Comparison of ENCODE assay signal across 14 cellular contexts in genomic region chr9:72022846-72023245, GRCh38. TPM values are rescaled to one million over a fixed set of nuclear protein-coding genes. Genes with fewer than 3 reads are reported as not detected.
DNase-seq lines count a peak whose midpoint lies in the region; ATAC-seq and TF ChIP-seq lines count a peak whose summit lies in the region.
"Had no signal": no experiment of that assay in that cellular context is flagged by ENCODE, and none has a peak within 500 bp of the region (broad histone marks: within the 10 kb centered on the region; RNA-seq: fewer than 3 reads in every experiment).

No MANE protein-coding gene starts in this region.

- no peak overlapping the region for H3K4me3 ChIP-seq in psoas muscle

- H3K9ac ChIP-seq in H9 (ENCODE audit: extremely low read depth, insufficient read length, low read length): no peak overlapping the region

- H2BK15ac ChIP-seq in H9 (ENCODE audit: low read depth, low read length): no peak overlapping the region; the same call in 1 of the 2 replicates

- no peak for TF ChIP-seq CTCF in psoas muscle (IDR thresholded peaks at IDR 0.05)
- TF ChIP-seq CTCF in H9 (conservative IDR thresholded peaks at IDR 0.05): no peak

- no peaks in the 10 kb centered on the region for H4K20me1 ChIP-seq in H9 (ENCODE audit: control insufficient read depth, insufficient read depth, insufficient read length)

- H3K4me3 Mint-ChIP-seq in H9: no peak overlapping the region
- H3K4me3 Mint-ChIP-seq: activated naive CD4-positive, alpha-beta T cell treated with anti-CD3 and anti-CD28 coated beads for 36 hours had no signal

- H3K27me3 Mint-ChIP-seq in H9 (ENCODE audit: low read depth): no peaks in the 10 kb centered on the region

- no peaks in the 10 kb centered on the region for H3K79me1 ChIP-seq in H9 (ENCODE audit: insufficient read depth, low read depth, low read length, poor library complexity, severe bottlenecking)

- intact Hi-C loops in psoas muscle (cut with DNase I): loop anchor here in 1 of 2 donors (10.0 kb wide), 1 partner anchor 418 kb away; no protein-coding TSS in a partner anchor

- no peak overlapping the region for H2BK12ac ChIP-seq in H9 (ENCODE audit: insufficient read length, low read depth, low read length)

- H3K9me3 ChIP-seq in psoas muscle: no peaks in the 10 kb centered on the region
- no peaks in the 10 kb centered on the region for H3K9me3 ChIP-seq in H9 (ENCODE audit: control insufficient read depth, low read depth, low read length)

- no peak overlapping the region for H2AFZ ChIP-seq in H9 (ENCODE audit: low read length)

- peak; percentile 70 for DNase-seq in GM03348 (ENCODE audit: low spot score)
- peak; percentile 42 for DNase-seq in OCI-M1 (lab: John Stamatoyannopoulos, UW)
- no peak for DNase-seq in psoas muscle
- DNase-seq in H9: no peak
- no peak for DNase-seq in left lobe of liver (ENCODE audit: low spot score)
- no peak for DNase-seq in substantia nigra (lab: John Stamatoyannopoulos, UW)
- DNase-seq in activated CD4-positive, CD25-positive, alpha-beta regulatory T cell (lab: John Stamatoyannopoulos, UW): no peak
- DNase-seq: activated CD4-positive, alpha-beta T cell treated with anti-CD3 and anti-CD28 coated beads for 48 hours; activated naive CD4-positive, alpha-beta T cell treated with anti-CD3 and anti-CD28 coated beads for 36 hours; effector CD4-positive, alpha-beta T cell; NCI-H1930 had no signal

- H2AK5ac ChIP-seq in H9 (ENCODE audit: insufficient read length, low read length): no peak overlapping the region

- H3K27ac Mint-ChIP-seq in H9: no peak overlapping the region
- H3K27ac Mint-ChIP-seq: activated naive CD4-positive, alpha-beta T cell treated with anti-CD3 and anti-CD28 coated beads for 36 hours had no signal

- no peak overlapping the region for H2BK20ac ChIP-seq in H9 (ENCODE audit: low read depth, low read length, poor library complexity, severe bottlenecking)

- H3K9me3 Mint-ChIP-seq in H9: no peaks in the 10 kb centered on the region
- H3K9me3 Mint-ChIP-seq: activated naive CD4-positive, alpha-beta T cell treated with anti-CD3 and anti-CD28 coated beads for 36 hours had no signal

- no peak overlapping the region for H3K27ac ChIP-seq in psoas muscle
- H3K27ac ChIP-seq in H9 (ENCODE audit: insufficient read length, low read depth, low read length): no peak overlapping the region
- no peak overlapping the region for H3K27ac ChIP-seq in substantia nigra (ENCODE audit: low read depth, low read length, poor library complexity, severe bottlenecking)

- no peaks in the 10 kb centered on the region for H3K36me3 Mint-ChIP-seq in H9 (ENCODE audit: insufficient read depth in 1 of 3, low read depth in 3 of 3)

- H3K4me1 ChIP-seq in psoas muscle (no peaks in the 10 kb centered on the region), H9 (ENCODE audit: insufficient read depth, low read length) (no peaks in the 10 kb centered on the region)

- no peaks in the 10 kb centered on the region for H3K27me3 ChIP-seq in psoas muscle (ENCODE audit: insufficient read depth in 3 of 3, low read length in 2 of 3)
- H3K27me3 ChIP-seq in H9 (ENCODE audit: insufficient read depth, low read length): no peaks in the 10 kb centered on the region

- H3T11ph ChIP-seq in H9 (ENCODE audit: low read length): no peak overlapping the region

- H4K8ac ChIP-seq in H9 (replicated peaks; ENCODE audit: insufficient read length, low read depth, low read length): no peak overlapping the region

- no peaks in the 10 kb centered on the region for H3K79me2 ChIP-seq in H9 (ENCODE audit: insufficient read depth, low read length)

- H3K23me2 ChIP-seq in H9 (ENCODE audit: insufficient read length, low read depth, low read length, poor library complexity, severe bottlenecking): no peaks in the 10 kb centered on the region

- H4K91ac ChIP-seq in H9 (ENCODE audit: insufficient read length, low read depth, low read length): no peak overlapping the region

- H2BK120ac ChIP-seq in H9 (ENCODE audit: low read depth, low read length, poor library complexity, severe bottlenecking): no peak overlapping the region

- H3K56ac ChIP-seq in H9 (ENCODE audit: insufficient read length, low read depth, low read length): no peak overlapping the region

- peaks cover 7 to 11% of the 10 kb centered on the region in 2 experiments for H3K4me1 Mint-ChIP-seq in H9

- no peak overlapping the region for H2BK5ac ChIP-seq in H9 (ENCODE audit: insufficient read length, low read length)

- no peak overlapping the region for H3K23ac ChIP-seq in H9 (ENCODE audit: insufficient read length, low read depth, low read length)

- no peaks in the 10 kb centered on the region for H3K36me3 ChIP-seq in psoas muscle (ENCODE audit: insufficient read depth in 1 of 2, low read depth in 1 of 2)

- ATAC-seq in esophagus mucosa (peak; percentile 96), psoas muscle (peak in 3 of 4 donors; percentile 42 to 72 (median 70)), left lobe of liver (no peak)
- ATAC-seq: HCT116 had no signal

- H3K4ac ChIP-seq in H9 (ENCODE audit: low read depth, low read length): no peak overlapping the region

- WGBS in psoas muscle, 3 donors: 65 to 90% (median 75%) methylated on average over 3 of the region's 3 CpGs
- no CpG with 5 or more reads among the region's 3 CpGs for WGBS in H9 (ENCODE audit: extremely low coverage, insufficient read length, low lambda C conversion rate)

- no peak overlapping the region for H3K18ac ChIP-seq in H9 (ENCODE audit: insufficient read length, low read depth, low read length)

- no peak overlapping the region for H3K14ac ChIP-seq in H9 (ENCODE audit: insufficient read depth, low read length)

- no peak overlapping the region for H3K4me2 ChIP-seq in H9 (ENCODE audit: insufficient read depth, insufficient read length, low read length)

- no peak overlapping the region for H4K5ac ChIP-seq in H9 (ENCODE audit: insufficient read length, low read depth, low read length)

RNA-seq across cellular contexts. Expression of gene C9orf57, which starts 37.6 kb away (rescaled TPM):
- not detected for total RNA-seq in esophagus mucosa
- not detected for total RNA-seq in psoas muscle
- under 1 TPM in 1 of 3 donors, not detected in 2; 0.09 TPM for polyA plus RNA-seq in psoas muscle
- total RNA-seq in H9 (2021): not detected in 2 replicates
- total RNA-seq in left lobe of liver: not detected
- total RNA-seq: activated naive CD4-positive, alpha-beta T cell treated with anti-CD3 and anti-CD28 coated beads for 36 hours; kidney epithelial cell had no signal

Comparison
In these comparisons a context has a peak if more than half of its experiments do, and no peak if none do; other contexts are left out.
1. DNase-seq: peak in GM03348 (single experiment) and OCI-M1 (single experiment); none in psoas muscle (0 of 2), H9 (single experiment), left lobe of liver (single experiment), substantia nigra (0 of 49) and activated CD4-positive, CD25-positive, alpha-beta regulatory T cell (0 of 4).